9 cellular contexts compared by ENCODE assay signal in the genomic region with DNA sequence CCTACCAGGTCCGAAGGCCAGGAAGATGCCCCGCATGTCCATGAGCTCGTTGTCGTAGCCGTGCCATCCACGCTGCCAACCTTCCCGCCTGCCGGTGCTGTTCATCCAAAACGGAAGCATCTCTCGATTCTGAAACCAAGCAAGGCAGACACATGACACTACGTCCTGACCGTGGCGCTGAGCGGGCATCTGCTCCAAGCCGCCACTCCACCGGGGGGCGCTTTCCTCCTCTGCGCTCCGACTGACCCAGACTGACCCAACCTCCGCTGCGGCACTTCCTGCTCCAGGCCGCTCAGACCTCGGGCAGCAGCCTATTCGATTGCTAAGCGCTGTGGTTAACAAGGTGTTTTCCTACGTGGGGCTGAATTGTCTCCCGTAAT.
DNase-seq lines count a peak whose midpoint lies in the region; ATAC-seq, FAIRE-seq and TF ChIP-seq lines count a peak whose summit lies in the region.
"Had no signal": no experiment of that assay in that cellular context is flagged by ENCODE, and none has a peak within 500 bp of the region (broad histone marks: within the 10 kb centered on the region; RNA-seq: fewer than 3 reads in every experiment).

No MANE protein-coding gene starts in this region.

- peak; percentile 41 for FAIRE-seq in GM18507 (lab: Jason Lieb, UNC)
- FAIRE-seq: frontal cortex had no signal

- H3K27ac ChIP-seq in thyroid gland = no peak overlapping the region

- TF ChIP-seq CTCF in mucosa of descending colon (IDR thresholded peaks at IDR 0.05) = no peak
- peak in 3 of 6 experiments; percentile 9 to 36 (median 13) for TF ChIP-seq CTCF in thyroid gland (IDR thresholded peaks at IDR 0.05)

- no peaks in the 10 kb centered on the region for H3K9me3 ChIP-seq in mucosa of descending colon
- no peaks in the 10 kb centered on the region for H3K9me3 ChIP-seq in thyroid gland

- TF ChIP-seq POLR2A in thyroid gland (IDR thresholded peaks at IDR 0.05) = no peak

- H3K27me3 ChIP-seq in thyroid gland = no peaks in the 10 kb centered on the region

- WGBS in thyroid gland, 2 donors = 35 to 36% methylated on average over 21 of the region's 27 CpGs

- intact Hi-C loops in mucosa of descending colon (cut with DNase I, micrococcal nuclease) (loop anchor here in 1 of 2 donors (10.0 kb wide), 1 partner anchor 252 kb away; no protein-coding TSS in a partner anchor), thyroid gland (cut with DNase I) (no loop called here)

- DNase-seq in GM18507 (ENCODE audit: extremely low spot score, insufficient read length, low read depth) (no peak), dermis blood vessel endothelial cell (peak; percentile 29), mucosa of descending colon (peak; percentile 44 to 69 (median 58)), thyroid gland (peak; percentile 11 to 59), NCI-H1417 treated with DMSO at 0.1 percent for 48 hours (lab: John Stamatoyannopoulos, UW) (no peak), dedifferentiated amniotic fluid mesenchymal stem cell (ENCODE audit: extremely low spot score) (no peak)

- H3K36me3 ChIP-seq in mucosa of descending colon (ENCODE audit: low read depth) (no peaks in the 10 kb centered on the region), thyroid gland (no peaks in the 10 kb centered on the region)

- H3K4me1 ChIP-seq in mucosa of descending colon (ENCODE audit: low read depth) (no peaks in the 10 kb centered on the region), thyroid gland (no peaks in the 10 kb centered on the region)

- H3K4me3 ChIP-seq in mucosa of descending colon (no peak overlapping the region), thyroid gland (replicated peaks in 1 of 3) (no peak overlapping the region)

- ATAC-seq in HG03520 (IDR thresholded peaks at IDR 0.05; ENCODE audit: unreplicated experiment) (peak; percentile 73), mucosa of descending colon (peak; percentile 77), GM19351 (IDR thresholded peaks at IDR 0.05; ENCODE audit: unreplicated experiment) (no peak)

Comparison
In these comparisons a context has a peak if more than half of its experiments do, and no peak if none do; other contexts are left out.
1. DNase-seq: peak in dermis blood vessel endothelial cell (single experiment), mucosa of descending colon (3 of 3) and thyroid gland (2 of 2); none in GM18507 (single experiment), NCI-H1417 treated with DMSO at 0.1 percent for 48 hours (single experiment) and dedifferentiated amniotic fluid mesenchymal stem cell (single experiment).